ENCODE assay signal across 8 cellular contexts in the genomic region with DNA sequence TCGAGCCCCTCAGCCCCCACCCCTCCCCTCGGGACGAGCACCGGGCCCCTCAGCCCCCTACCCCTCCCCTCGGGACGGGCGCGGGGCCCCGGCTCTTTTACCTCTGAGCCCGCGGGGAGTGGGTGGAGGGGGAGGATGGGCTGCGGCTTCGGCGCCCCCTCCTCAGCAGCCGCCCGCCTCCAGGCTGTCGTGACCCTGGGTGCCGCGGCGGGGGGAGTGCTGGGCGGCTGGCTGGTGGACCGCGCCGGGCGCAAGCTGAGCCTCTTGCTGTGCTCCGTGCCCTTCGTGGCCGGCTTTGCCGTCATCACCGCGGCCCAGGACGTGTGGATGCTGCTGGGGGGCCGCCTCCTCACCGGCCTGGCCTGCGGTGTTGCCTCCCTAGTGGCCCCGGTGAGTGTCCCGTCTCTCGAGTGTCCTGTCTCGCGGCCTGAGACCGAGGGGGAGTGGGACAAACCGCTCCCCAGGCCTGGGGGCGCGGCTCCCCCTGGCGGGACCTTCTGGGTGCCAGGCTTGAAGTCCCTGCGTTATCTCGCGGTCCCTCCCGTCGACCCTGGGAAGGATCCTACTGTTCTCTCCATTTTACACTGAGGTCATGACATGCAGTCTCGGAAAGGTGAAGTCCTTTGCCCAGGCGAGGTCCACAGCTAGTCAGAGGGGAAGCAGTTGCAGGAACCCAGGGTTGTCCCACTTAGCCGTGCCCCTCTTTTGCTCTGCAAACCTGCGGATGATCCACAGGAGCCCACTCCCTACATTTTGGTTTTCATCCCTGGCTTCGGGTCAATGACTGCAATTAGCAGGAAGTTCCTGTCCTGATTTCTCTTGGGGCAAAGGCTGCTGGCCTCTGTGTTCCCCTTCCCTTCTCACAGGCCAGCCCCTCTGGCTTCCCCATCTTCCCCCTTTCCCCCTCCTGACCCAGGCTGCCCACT. TPM values are rescaled to one million over a fixed set of nuclear protein-coding genes. Genes with fewer than 3 reads are reported as not detected.
DNase-seq lines count a peak whose midpoint lies in the region; ATAC-seq, FAIRE-seq and TF ChIP-seq lines count a peak whose summit lies in the region.

No MANE protein-coding gene starts in this region.

- H3K9me1 ChIP-seq in K562 (ENCODE audit: control insufficient read depth, insufficient read depth, low read length): no peaks in the 10 kb centered on the region

- TF ChIP-seq POLR2A in K562 (conservative IDR thresholded peaks at IDR 0.05): no peak

- H4K20me1 ChIP-seq in K562 (replicated peaks; ENCODE audit: control insufficient read depth, insufficient read depth, low read length): peaks cover 4% of the 10 kb centered on the region; the same call in 1 of the 2 replicates
- peaks cover 15% of the 10 kb centered on the region for H4K20me1 ChIP-seq in smooth muscle cell (ENCODE audit: low read depth)

- H3K9ac ChIP-seq in K562 (ENCODE audit: insufficient read depth in 1 of 2, low read depth in 2 of 2, low read length in 2 of 2): peak overlapping the region; percentile 56 to 93; a peak in 3 of 4 replicates
- H3K9ac ChIP-seq in smooth muscle cell (ENCODE audit: low read depth): peak overlapping the region; percentile 81

- no peaks in the 10 kb centered on the region for H3K36me3 Mint-ChIP-seq in activated CD4-positive, alpha-beta T cell treated with anti-CD3 and anti-CD28 coated beads for 36 hours (ENCODE audit: low read depth)
- H3K36me3 Mint-ChIP-seq in immature natural killer cell: peaks cover 0 to 4% (median 0%) of the 10 kb centered on the region in 3 donors

- peaks cover 13% of the 10 kb centered on the region for H3F3A ChIP-seq in smooth muscle cell (ENCODE audit: low read depth)

- CTCF ChIA-PET in activated CD4-positive, alpha-beta T cell treated with anti-CD3 and anti-CD28 coated beads for 36 hours (lab: Charles Lee): interaction anchor here (0.8 to 1.6 kb wide), 4 partner anchors 10 to 337 kb away, joined by 3 to 4 read pairs (median 4); a partner anchor contains a TSS
- CTCF ChIA-PET in K562 (lab: Yijun Ruan, JAX; ENCODE audit: low intra/inter-chr PET ratio): interaction anchor here (0.6 kb wide), 1 partner anchor 199 kb away, joined by 3 read pairs; no protein-coding TSS in a partner anchor

- H3K27ac Mint-ChIP-seq in activated CD4-positive, alpha-beta T cell treated with anti-CD3 and anti-CD28 coated beads for 36 hours: no peak overlapping the region
- peak overlapping the region in 2 of 6 donors; percentile 35 to 78 for H3K27ac Mint-ChIP-seq in immature natural killer cell

- H3K9me3 ChIP-seq in K562 (replicated peaks; ENCODE audit: control insufficient read depth, insufficient read depth, low read depth, low read length) (no peaks in the 10 kb centered on the region), smooth muscle cell (replicated peaks; ENCODE audit: low read depth) (no peaks in the 10 kb centered on the region)

- H3K4me1 ChIP-seq in K562 (replicated peaks in 1 of 2; ENCODE audit: control insufficient read depth in 2 of 2, insufficient read depth in 2 of 2, low read length in 2 of 2) (peaks cover 17 to 32% of the 10 kb centered on the region in 2 experiments; a peak in 3 of 5 replicates), smooth muscle cell (ENCODE audit: low read depth) (peaks cover 12% of the 10 kb centered on the region)

- H3K9me3 Mint-ChIP-seq in activated CD4-positive, alpha-beta T cell treated with anti-CD3 and anti-CD28 coated beads for 36 hours (ENCODE audit: low read depth): no peaks in the 10 kb centered on the region
- no peaks in the 10 kb centered on the region for H3K9me3 Mint-ChIP-seq in immature natural killer cell

- no peak for TF ChIP-seq EP300 in K562 (IDR thresholded peaks at IDR 0.05; ENCODE audit: low read length)

- H3K4me1 Mint-ChIP-seq in activated CD4-positive, alpha-beta T cell treated with anti-CD3 and anti-CD28 coated beads for 36 hours: peaks cover 12% of the 10 kb centered on the region
- peaks cover 12 to 19% of the 10 kb centered on the region in 2 donors for H3K4me1 Mint-ChIP-seq in immature natural killer cell

- H3K4me2 ChIP-seq in K562 (ENCODE audit: insufficient read depth, low read length): peak overlapping the region; percentile 73; the same call in 1 of the 2 replicates
- H3K4me2 ChIP-seq in smooth muscle cell: peak overlapping the region; percentile 99

- DNase-seq in activated CD4-positive, alpha-beta T cell treated with anti-CD3 and anti-CD28 coated beads for 36 hours: peak; percentile 55
- no peak for DNase-seq in activated CD4-positive, alpha-beta T cell treated with anti-CD3 and anti-CD28 coated beads for 1 hour
- DNase-seq in RKO (ENCODE audit: low spot score): peak; percentile 60
- DNase-seq in K562 (ENCODE audit: extremely low read depth in 1 of 4, low spot score in 3 of 4): peak; percentile 34 to 52 (median 48)
- peak; percentile 16 to 33 (median 17) for DNase-seq in immature natural killer cell
- DNase-seq in smooth muscle cell (lab: John Stamatoyannopoulos, UW; ENCODE audit: unreplicated experiment): peak; percentile 16

- no peak for ATAC-seq in activated CD4-positive, alpha-beta T cell treated with anti-CD3 and anti-CD28 coated beads for 36 hours
- ATAC-seq in K562: no peak
- no peak for ATAC-seq in HG03280 (IDR thresholded peaks at IDR 0.05; ENCODE audit: unreplicated experiment)
- ATAC-seq in GM21717 (IDR thresholded peaks at IDR 0.05; ENCODE audit: unreplicated experiment): no peak

- H3K27me3 ChIP-seq in K562 (ENCODE audit: control insufficient read depth in 2 of 2, insufficient read depth in 2 of 2, low read length in 2 of 2) (no peaks in the 10 kb centered on the region; a peak in 1 of 5 replicates), smooth muscle cell (ENCODE audit: low read depth) (no peaks in the 10 kb centered on the region)

- no peaks in the 10 kb centered on the region for H3K36me3 ChIP-seq in K562 (ENCODE audit: control insufficient read depth, insufficient read depth, low read length)
- H3K36me3 ChIP-seq in smooth muscle cell (ENCODE audit: low read depth): no peaks in the 10 kb centered on the region

- no TSS peak for BruUV-seq in K562 (replicated peaks; lab: Mats Ljungman, UMichigan)

- H3K4me3 ChIP-seq in K562 (peak overlapping the region; percentile 66), smooth muscle cell (peak overlapping the region; percentile 85)

- peak overlapping the region; percentile 58 for H3K4me3 Mint-ChIP-seq in activated CD4-positive, alpha-beta T cell treated with anti-CD3 and anti-CD28 coated beads for 36 hours
- H3K4me3 Mint-ChIP-seq in immature natural killer cell: peak overlapping the region; percentile 67 to 83 (median 75)

- 26% methylated on average over 21 of the region's 55 CpGs for WGBS in K562 (ENCODE audit: insufficient coverage, low coverage, missing lambda C conversion rate)
- WGBS in smooth muscle cell (ENCODE audit: low lambda C conversion rate): 8% methylated on average over 38 of the region's 55 CpGs

- H3K27ac ChIP-seq in K562 (ENCODE audit: extremely low read depth, low read depth, low read length): peak overlapping the region; percentile 64; the same call in 1 of the 3 replicates
- H3K27ac ChIP-seq in smooth muscle cell (ENCODE audit: low read depth): peak overlapping the region; percentile 40

- H3K79me2 ChIP-seq in K562 (ENCODE audit: control insufficient read depth, insufficient read depth, low read length): no peaks in the 10 kb centered on the region
- H3K79me2 ChIP-seq in smooth muscle cell (ENCODE audit: low read depth): peaks cover 23% of the 10 kb centered on the region

- in situ Hi-C loops in K562 (cut with MboI): no loop called here

- H3K27me3 Mint-ChIP-seq in activated CD4-positive, alpha-beta T cell treated with anti-CD3 and anti-CD28 coated beads for 36 hours: peaks cover 55% of the 10 kb centered on the region
- H3K27me3 Mint-ChIP-seq in immature natural killer cell (ENCODE audit: low read depth in 3 of 3): peaks cover 3 to 17% (median 10%) of the 10 kb centered on the region in 3 donors

- peak; percentile 40 to 49 (median 43); a peak in 5 of 6 replicates for TF ChIP-seq CTCF in K562 (IDR thresholded peaks at IDR 0.05 in 2 of 3, conservative IDR thresholded peaks at IDR 0.05 in 1 of 3; ENCODE audit: insufficient read depth in 2 of 3, low read depth in 1 of 3, low read length in 3 of 3)
- TF ChIP-seq CTCF in smooth muscle cell (IDR thresholded peaks at IDR 0.05; ENCODE audit: borderline replicate concordance, insufficient read depth, poor library complexity, severe bottlenecking): peak; percentile 45

- POLR2A ChIA-PET in activated CD4-positive, alpha-beta T cell treated with anti-CD3 and anti-CD28 coated beads for 36 hours (lab: Charles Lee): no interaction called here
- POLR2A ChIA-PET in K562 (lab: Yijun Ruan, JAX): interaction anchor here (0.6 to 1.7 kb wide), 7 partner anchors 18 to 512 kb away, joined by 3 to 6 read pairs (median 4); a partner anchor contains a TSS

- peak overlapping the region; percentile 12; the same call in 1 of the 2 replicates for H2AFZ ChIP-seq in K562 (ENCODE audit: low read depth, low read length)
- H2AFZ ChIP-seq in smooth muscle cell (ENCODE audit: low read depth): peak overlapping the region; percentile 44

- peak; percentile 13 to 52; a peak in 3 of 4 replicates for TF ChIP-seq RAD21 in K562 (CRISPR knock-in tag; conservative IDR thresholded peaks at IDR 0.05 in 1 of 2, IDR thresholded peaks at IDR 0.05 in 1 of 2)

- FAIRE-seq in K562 (lab: Jason Lieb, UNC): peak; percentile 79

- intact Hi-C loops in activated CD4-positive, alpha-beta T cell treated with anti-CD3 and anti-CD28 coated beads for 36 hours (cut with DNase I, micrococcal nuclease): loop anchor here (1.0 to 10.0 kb wide), 9 partner anchors 53 to 675 kb away; a partner anchor contains a TSS
- intact Hi-C loops in K562 (cut with micrococcal nuclease): loop anchor here (5.0 kb wide), 1 partner anchor 181 kb away; no protein-coding TSS in a partner anchor

RNA-seq across cellular contexts. Expression of a gene that starts 1.0 kb away (rescaled TPM):
- 1 to 10 TPM; 1.3 to 1.7 TPM for total RNA-seq in activated CD4-positive, alpha-beta T cell treated with anti-CD3 and anti-CD28 coated beads for 36 hours
- total RNA-seq in K562 (2011; cell fraction: chromatin; rRNA removed; ENCODE audit: low replicate concordance): 9.0 and 31.6 TPM in 2 replicates
- 24.8 and 24.9 TPM in 2 replicates for total RNA-seq in K562 (2011; cell fraction: nucleolus; rRNA removed)
- 12.1 and 16.1 TPM in 2 replicates for total RNA-seq in K562 (2011; cell fraction: nucleoplasm; rRNA removed)
- total RNA-seq in K562 (2014; rRNA removed): 9.7 and 12.6 TPM in 2 replicates
- total RNA-seq in K562 (2014; rRNA removed; fragmentation: Illumina TruSeq; extraction: Trizol): 1.6 and 2.4 TPM in 2 replicates
- total RNA-seq in K562 (2015; rRNA removed; fragmentation: Illumina TruSeq; extraction: Trizol): 5.2 and 6.7 TPM in 2 replicates
- 10.3 and 12.9 TPM in 2 replicates for total RNA-seq in K562 (2021)
- polyA plus RNA-seq in K562 (2011; rRNA removed): 5.4 and 8.1 TPM in 2 replicates
- polyA plus RNA-seq in K562 (2011; cell fraction: cytosol; rRNA removed): 7.3 and 17.7 TPM in 2 replicates
- polyA plus RNA-seq in K562 (2011; cell fraction: nucleus; rRNA removed): 22.0 and 29.9 TPM in 2 replicates
- 6.4 and 7.8 TPM in 2 replicates for polyA plus RNA-seq in K562 (2012)
- 3.6 and 6.2 TPM in 2 replicates for polyA plus RNA-seq in K562 (2014; fragmentation: Illumina TruSeq; extraction: Trizol)
- 1 to 10 TPM in 1 of 2 experiments, under 1 TPM in 1; 0.13 to 1.1 TPM for polyA plus RNA-seq in K562 (2014; fragmentation: Nextera tagmentation; extraction: Ambion mirVana)
- polyA plus RNA-seq in K562 (2014; rRNA removed): 9.9 and 10.4 TPM in 2 replicates
- 2.7 and 2.9 TPM in 2 replicates for polyA minus RNA-seq in K562 (2011; rRNA and poly(A)+ RNA removed)
- 6.7 and 7.1 TPM in 2 replicates for polyA minus RNA-seq in K562 (2011; cell fraction: cytosol; rRNA and poly(A)+ RNA removed)
- polyA minus RNA-seq in K562 (2011; cell fraction: nucleus; rRNA and poly(A)+ RNA removed): 8.3 and 8.9 TPM in 2 replicates
- polyA plus RNA-seq in immature natural killer cell: 10 to 100 TPM; 11.2 to 14.5 (median 12.7) TPM
- 8.7 and 16.9 TPM in 2 replicates for total RNA-seq in smooth muscle cell
- polyA plus RNA-seq in smooth muscle cell: 27.7 and 36.6 TPM in 2 replicates

RNA-seq across cellular contexts. Expression of a gene that starts 26.2 kb away (rescaled TPM):
- total RNA-seq in activated CD4-positive, alpha-beta T cell treated with anti-CD3 and anti-CD28 coated beads for 36 hours: 1 to 10 TPM; 6.9 to 7.6 TPM
- 23.5 and 37.2 TPM in 2 replicates for total RNA-seq in K562 (2011; cell fraction: chromatin; rRNA removed; ENCODE audit: low replicate concordance)
- total RNA-seq in K562 (2011; cell fraction: nucleolus; rRNA removed): 21.8 and 28.7 TPM in 2 replicates
- 13.2 and 19.8 TPM in 2 replicates for total RNA-seq in K562 (2011; cell fraction: nucleoplasm; rRNA removed)
- total RNA-seq in K562 (2014; rRNA removed): 6.0 and 6.6 TPM in 2 replicates
- 5.3 and 5.6 TPM in 2 replicates for total RNA-seq in K562 (2014; rRNA removed; fragmentation: Illumina TruSeq; extraction: Trizol)
- total RNA-seq in K562 (2015; rRNA removed; fragmentation: Illumina TruSeq; extraction: Trizol): 6.3 and 7.0 TPM in 2 replicates
- total RNA-seq in K562 (2021): 6.3 and 6.4 TPM in 2 replicates
- 2.7 and 3.4 TPM in 2 replicates for polyA plus RNA-seq in K562 (2011; rRNA removed)
- 2.5 and 2.8 TPM in 2 replicates for polyA plus RNA-seq in K562 (2011; cell fraction: cytosol; rRNA removed)
- 3.9 and 4.7 TPM in 2 replicates for polyA plus RNA-seq in K562 (2011; cell fraction: nucleus; rRNA removed)
- polyA plus RNA-seq in K562 (2012): 3.0 and 3.1 TPM in 2 replicates
- polyA plus RNA-seq in K562 (2014; fragmentation: Illumina TruSeq; extraction: Trizol): 4.1 and 4.3 TPM in 2 replicates
- polyA plus RNA-seq in K562 (2014; fragmentation: Nextera tagmentation; extraction: Ambion mirVana): under 1 TPM; 0.62 to 0.70 TPM
- 3.7 and 5.1 TPM in 2 replicates for polyA plus RNA-seq in K562 (2014; rRNA removed)
- polyA minus RNA-seq in K562 (2011; rRNA and poly(A)+ RNA removed): 13.0 and 14.1 TPM in 2 replicates
- polyA minus RNA-seq in K562 (2011; cell fraction: cytosol; rRNA and poly(A)+ RNA removed): 5.1 and 5.7 TPM in 2 replicates
- 9.2 and 10.7 TPM in 2 replicates for polyA minus RNA-seq in K562 (2011; cell fraction: nucleus; rRNA and poly(A)+ RNA removed)
- 10 to 100 TPM in 1 of 3 donors, 1 to 10 TPM in 2; 4.0 to 10.9 (median 5.1) TPM for polyA plus RNA-seq in immature natural killer cell
- total RNA-seq in smooth muscle cell: 6.6 and 8.6 TPM in 2 replicates
- 4.3 and 4.9 TPM in 2 replicates for polyA plus RNA-seq in smooth muscle cell

RNA-seq across cellular contexts. Expression of a gene that starts 53.2 kb away (rescaled TPM):
- 1,000 to 10,000 TPM; 2,222 to 2,735 TPM for total RNA-seq in activated CD4-positive, alpha-beta T cell treated with anti-CD3 and anti-CD28 coated beads for 36 hours
- 400 and 555 TPM in 2 replicates for total RNA-seq in K562 (2011; cell fraction: chromatin; rRNA removed; ENCODE audit: low replicate concordance)
- 648 and 678 TPM in 2 replicates for total RNA-seq in K562 (2011; cell fraction: nucleolus; rRNA removed)
- total RNA-seq in K562 (2011; cell fraction: nucleoplasm; rRNA removed): 701 and 1,157 TPM in 2 replicates
- total RNA-seq in K562 (2014; rRNA removed) (1,796 and 1,973 TPM in 2 replicates), K562 (2014; rRNA removed; fragmentation: Illumina TruSeq; extraction: Trizol) (2,499 and 2,531 TPM in 2 replicates), K562 (2015; rRNA removed; fragmentation: Illumina TruSeq; extraction: Trizol) (3,220 and 3,261 TPM in 2 replicates), K562 (2021) (1,614 and 1,743 TPM in 2 replicates), smooth muscle cell (1,296 and 1,445 TPM in 2 replicates)
- polyA plus RNA-seq in K562 (2011; rRNA removed) (2,587 and 3,088 TPM in 2 replicates), K562 (2014; fragmentation: Illumina TruSeq; extraction: Trizol) (4,080 and 4,558 TPM in 2 replicates), K562 (2014; fragmentation: Nextera tagmentation; extraction: Ambion mirVana) (1,000 to 10,000 TPM; 2,219 to 2,376 TPM), K562 (2014; rRNA removed) (2,953 and 3,005 TPM in 2 replicates), immature natural killer cell (100 to 1,000 TPM; 517 to 724 (median 686) TPM), smooth muscle cell (371 and 424 TPM in 2 replicates)
- 2,689 and 4,292 TPM in 2 replicates for polyA plus RNA-seq in K562 (2011; cell fraction: cytosol; rRNA removed)
- 951 and 1,340 TPM in 2 replicates for polyA plus RNA-seq in K562 (2011; cell fraction: nucleus; rRNA removed)
- polyA plus RNA-seq in K562 (2012): 1,770 and 3,341 TPM in 2 replicates
- 933 and 1,147 TPM in 2 replicates for polyA minus RNA-seq in K562 (2011; rRNA and poly(A)+ RNA removed)
- 732 and 781 TPM in 2 replicates for polyA minus RNA-seq in K562 (2011; cell fraction: cytosol; rRNA and poly(A)+ RNA removed)
- 303 and 594 TPM in 2 replicates for polyA minus RNA-seq in K562 (2011; cell fraction: nucleus; rRNA and poly(A)+ RNA removed)

RNA-seq across cellular contexts. Expression of a gene that starts 53.3 kb away (rescaled TPM):
- total RNA-seq in activated CD4-positive, alpha-beta T cell treated with anti-CD3 and anti-CD28 coated beads for 36 hours: 10 to 100 TPM; 20.0 to 20.4 TPM
- total RNA-seq in K562 (2011; cell fraction: chromatin; rRNA removed; ENCODE audit: low replicate concordance): 55.1 and 93.1 TPM in 2 replicates
- total RNA-seq in K562 (2011; cell fraction: nucleolus; rRNA removed): 44.6 and 44.7 TPM in 2 replicates
- total RNA-seq in K562 (2011; cell fraction: nucleoplasm; rRNA removed): 34.8 and 38.2 TPM in 2 replicates
- total RNA-seq in K562 (2014; rRNA removed) (9.0 and 9.9 TPM in 2 replicates), K562 (2014; rRNA removed; fragmentation: Illumina TruSeq; extraction: Trizol) (3.2 and 4.1 TPM in 2 replicates), K562 (2015; rRNA removed; fragmentation: Illumina TruSeq; extraction: Trizol) (4.6 and 5.5 TPM in 2 replicates), K562 (2021) (16.2 and 16.9 TPM in 2 replicates), smooth muscle cell (10.5 and 15.3 TPM in 2 replicates)
- polyA plus RNA-seq in K562 (2011; rRNA removed) (4.7 and 6.1 TPM in 2 replicates), K562 (2014; fragmentation: Illumina TruSeq; extraction: Trizol) (6.2 and 7.4 TPM in 2 replicates), K562 (2014; fragmentation: Nextera tagmentation; extraction: Ambion mirVana) (under 1 TPM; 0.07 to 0.32 TPM), K562 (2014; rRNA removed) (8.5 and 11.3 TPM in 2 replicates), immature natural killer cell (1 to 10 TPM; 2.7 to 6.4 (median 4.4) TPM), smooth muscle cell (27.0 and 28.7 TPM in 2 replicates)
- 3.1 and 6.4 TPM in 2 replicates for polyA plus RNA-seq in K562 (2011; cell fraction: cytosol; rRNA removed)
- 20.1 and 28.5 TPM in 2 replicates for polyA plus RNA-seq in K562 (2011; cell fraction: nucleus; rRNA removed)
- polyA plus RNA-seq in K562 (2012): 6.8 and 13.7 TPM in 2 replicates
- 8.0 and 9.1 TPM in 2 replicates for polyA minus RNA-seq in K562 (2011; rRNA and poly(A)+ RNA removed)
- 5.1 and 7.0 TPM in 2 replicates for polyA minus RNA-seq in K562 (2011; cell fraction: cytosol; rRNA and poly(A)+ RNA removed)
- polyA minus RNA-seq in K562 (2011; cell fraction: nucleus; rRNA and poly(A)+ RNA removed): 14.7 and 16.1 TPM in 2 replicates
